In the genomic region with DNA sequence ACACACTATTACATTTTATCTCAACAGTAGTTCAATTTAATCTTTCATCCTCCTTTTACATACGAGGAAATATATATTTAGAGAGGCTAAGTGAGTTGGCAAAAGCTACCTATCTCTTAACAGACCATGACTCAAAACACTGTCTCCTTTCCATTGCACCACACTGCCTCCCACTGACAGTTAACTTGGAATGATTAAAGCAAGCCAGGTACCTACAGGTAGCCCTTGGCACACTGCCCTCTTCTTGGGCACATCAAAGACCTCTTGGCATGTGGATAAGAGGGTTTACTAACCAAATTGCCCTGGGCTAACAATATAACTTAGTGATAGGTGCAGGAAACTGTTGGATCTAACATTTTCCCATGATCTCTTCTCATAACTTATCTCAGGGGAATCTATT, we compare ENCODE assay signal across 8 cellular contexts. TPM values are rescaled to one million over a fixed set of nuclear protein-coding genes. Genes with fewer than 3 reads are reported as not detected.
DNase-seq lines count a peak whose midpoint lies in the region; TF ChIP-seq lines count a peak whose summit lies in the region.

No MANE protein-coding gene starts in this region.

- peak overlapping the region; percentile 45 to 69 (median 63) for H3K27ac Mint-ChIP-seq in nephron

- H3K4me3 Mint-ChIP-seq in nephron, result peak overlapping the region; percentile 89 to 98 (median 91)

- peak overlapping the region; percentile 25; the same call in 1 of the 2 replicates for H3K4me3 ChIP-seq in GM12864 (ENCODE audit: low read depth, low read length)
- peak overlapping the region; percentile 90; the same call in 1 of the 2 replicates for H3K4me3 ChIP-seq in Karpas-422 (ENCODE audit: low read length)
- peak overlapping the region; percentile 99 for H3K4me3 ChIP-seq in adipocyte (ENCODE audit: low read length)

- DNase-seq in GM12864 (ENCODE audit: low read depth) (no peak), Karpas-422 (no peak), adipocyte (ENCODE audit: low read depth) (peak; percentile 11), pons (ENCODE audit: low spot score) (no peak), medulla oblongata (ENCODE audit: extremely low spot score) (no peak), HuH-7.5 (ENCODE audit: low spot score) (no peak)
- no peak for DNase-seq in stimulated activated naive CD4-positive, alpha-beta T cell treated with Interleukin-2 at 50 U/mL for 16 hours (lab: John Stamatoyannopoulos, UW)

- H3K9me3 ChIP-seq in Karpas-422 (ENCODE audit: low read length) (no peaks in the 10 kb centered on the region), adipocyte (ENCODE audit: control insufficient read depth, low read length) (no peaks in the 10 kb centered on the region)

- no peaks in the 10 kb centered on the region for H3K36me3 Mint-ChIP-seq in nephron (ENCODE audit: low read depth)

- H3K27ac ChIP-seq in Karpas-422 (ENCODE audit: low read length), result no peak overlapping the region; the same call in 1 of the 2 replicates

- peaks cover 33% of the 10 kb centered on the region for H3K4me1 Mint-ChIP-seq in nephron

- peaks cover 4% of the 10 kb centered on the region; the same call in 1 of the 2 replicates for H4K20me1 ChIP-seq in Karpas-422 (ENCODE audit: insufficient read depth, low read depth, low read length)

- no peaks in the 10 kb centered on the region for H3K9me3 Mint-ChIP-seq in nephron

- H3K27me3 ChIP-seq in Karpas-422 (ENCODE audit: low read length) (no peaks in the 10 kb centered on the region), adipocyte (replicated peaks; ENCODE audit: control insufficient read depth, insufficient read depth, low read length) (no peaks in the 10 kb centered on the region)

- H3K36me3 ChIP-seq in Karpas-422 (ENCODE audit: insufficient read depth, low read length), result no peaks in the 10 kb centered on the region
- no peaks in the 10 kb centered on the region for H3K36me3 ChIP-seq in adipocyte (ENCODE audit: control insufficient read depth, insufficient read depth, low read length, severe bottlenecking)

- peaks cover 77% of the 10 kb centered on the region for H3K79me2 ChIP-seq in Karpas-422 (ENCODE audit: low read length)

- H3K27me3 Mint-ChIP-seq in nephron (ENCODE audit: low read depth), result no peaks in the 10 kb centered on the region

- peak overlapping the region; percentile 83 for H3K4me2 ChIP-seq in Karpas-422 (ENCODE audit: low read depth, low read length, poor library complexity, severe bottlenecking)

- TF ChIP-seq CTCF in GM12864 (IDR thresholded peaks at IDR 0.05; ENCODE audit: low read depth, low read length, missing control alignments), result no peak
- TF ChIP-seq CTCF in nephron (IDR thresholded peaks at IDR 0.05; ENCODE audit: unreplicated experiment in 3 of 3), result no peak

- H3K9me2 ChIP-seq in Karpas-422 (replicated peaks; ENCODE audit: insufficient read depth, low read length), result no peaks in the 10 kb centered on the region

- H3K9ac ChIP-seq in Karpas-422 (ENCODE audit: low read length) (0 out of 2 replicates have a peak overlapping the region, but pooled peaks have one; percentile 97), adipocyte (ENCODE audit: low read length) (no peak overlapping the region)

- H3K4me1 ChIP-seq in Karpas-422 (ENCODE audit: low read length) (peaks cover 46% of the 10 kb centered on the region), adipocyte (ENCODE audit: control insufficient read depth, insufficient read depth, low read length) (peaks cover 45% of the 10 kb centered on the region)

- no peak overlapping the region for H2AFZ ChIP-seq in Karpas-422 (ENCODE audit: low read length)

RNA-seq across cellular contexts. Expression of gene ABHD13, which starts 1.9 kb away (rescaled TPM):
- 4.9 and 10.3 TPM in 2 replicates for total RNA-seq in Karpas-422 (2014; rRNA removed; shearing (Covaris generic); ENCODE audit: low replicate concordance)

RNA-seq across cellular contexts. Expression of gene LIG4, which starts 4.7 kb away (rescaled TPM):
- total RNA-seq in Karpas-422 (2014; rRNA removed; shearing (Covaris generic); ENCODE audit: low replicate concordance), result 10.8 and 18.7 TPM in 2 replicates

RNA-seq across cellular contexts. Expression of gene TNFSF13B, which starts 49.5 kb away (rescaled TPM):
- 1.1 and 1.3 TPM in 2 replicates for total RNA-seq in Karpas-422 (2014; rRNA removed; shearing (Covaris generic); ENCODE audit: low replicate concordance)

Comparison
In these comparisons a context has a peak if more than half of its experiments do, and no peak if none do; other contexts are left out.
1. H3K4me3 ChIP-seq: peak in every context shown above with its lines; median percentile 99 in adipocyte; 90 in Karpas-422; 25 in GM12864.